ENCODE assay signal across 10 cellular contexts in genomic region chr19:8552810-8553209, GRCh38. TPM values are rescaled to one million over a fixed set of nuclear protein-coding genes. Genes with fewer than 3 reads are reported as not detected.
DNase-seq lines count a peak whose midpoint lies in the region; ATAC-seq lines count a peak whose summit lies in the region.
"Had no signal": no experiment of that assay in that cellular context is flagged by ENCODE, and none has a peak within 500 bp of the region (broad histone marks: within the 10 kb centered on the region; RNA-seq: fewer than 3 reads in every experiment).

No MANE protein-coding gene starts in this region.

- no peaks in the 10 kb centered on the region for H3K27me3 Mint-ChIP-seq in T-helper 2 cell treated with Interferon-gamma antibody and Interleukin-4, amounts not matched to agents 5 μg/mL and 100 μg/mL, for 36 hours (ENCODE audit: low read depth)
- H3K27me3 Mint-ChIP-seq in dendritic cell treated with granulocyte-macrophage colony-stimulating factor and Interleukin-4, amounts not matched to agents 40 ng/mL and 50 ng/mL, for 4 days, result no peaks in the 10 kb centered on the region

- peak; percentile 55 for ATAC-seq in sciatic nerve

- peaks cover 57% of the 10 kb centered on the region for H3K36me3 Mint-ChIP-seq in T-helper 2 cell treated with Interferon-gamma antibody and Interleukin-4, amounts not matched to agents 5 μg/mL and 100 μg/mL, for 36 hours (ENCODE audit: low read depth)
- peaks cover 95% of the 10 kb centered on the region for H3K36me3 Mint-ChIP-seq in dendritic cell treated with granulocyte-macrophage colony-stimulating factor and Interleukin-4, amounts not matched to agents 40 ng/mL and 50 ng/mL, for 4 days (ENCODE audit: low read depth)

- no peaks in the 10 kb centered on the region for H3K9me3 Mint-ChIP-seq in T-helper 2 cell treated with Interferon-gamma antibody and Interleukin-4, amounts not matched to agents 5 μg/mL and 100 μg/mL, for 36 hours
- H3K9me3 Mint-ChIP-seq in dendritic cell treated with granulocyte-macrophage colony-stimulating factor and Interleukin-4, amounts not matched to agents 40 ng/mL and 50 ng/mL, for 4 days, result no peaks in the 10 kb centered on the region

- peaks cover 8% of the 10 kb centered on the region for H3K4me1 Mint-ChIP-seq in T-helper 2 cell treated with Interferon-gamma antibody and Interleukin-4, amounts not matched to agents 5 μg/mL and 100 μg/mL, for 36 hours (ENCODE audit: low read depth)
- H3K4me1 Mint-ChIP-seq in dendritic cell treated with granulocyte-macrophage colony-stimulating factor and Interleukin-4, amounts not matched to agents 40 ng/mL and 50 ng/mL, for 4 days (ENCODE audit: low read depth), result peaks cover 45% of the 10 kb centered on the region

- DNase-seq in T-helper 2 cell treated with Interferon-gamma antibody and Interleukin-4, amounts not matched to agents 5 μg/mL and 100 μg/mL, for 36 hours (ENCODE audit: low spot score), result no peak
- DNase-seq in T-helper 2 cell, result no peak
- DNase-seq in NCI-H524 treated with DMSO at 0.1 percent for 48 hours (lab: John Stamatoyannopoulos, UW), result peak; percentile 11
- DNase-seq in sciatic nerve (ENCODE audit: low spot score), result no peak
- no peak for DNase-seq in NCI-H510A (lab: John Stamatoyannopoulos, UW)
- DNase-seq in activated effector memory CD4-positive, alpha-beta T cell treated with Interleukin-2 at 50 U/mL for 16 hours, result no peak
- no peak for DNase-seq in cardiac septum (ENCODE audit: low spot score)
- DNase-seq: C1 segment of cervical spinal cord; stimulated activated CD8-positive, alpha-beta memory T cell treated with anti-CD3 and anti-CD28 coated beads, Interleukin-4, amount 100 ng/mL, for 48 hours had no signal

- intact Hi-C loops in dendritic cell treated with granulocyte-macrophage colony-stimulating factor and Interleukin-4, amounts not matched to agents 40 ng/mL and 50 ng/mL, for 4 days (cut with micrococcal nuclease), result no loop called here
- intact Hi-C loops in sciatic nerve (cut with DNase I) (no loop called here), cardiac septum (cut with DNase I) (no loop called here)

- H3K27ac Mint-ChIP-seq in T-helper 2 cell treated with Interferon-gamma antibody and Interleukin-4, amounts not matched to agents 5 μg/mL and 100 μg/mL, for 36 hours, result peak overlapping the region; percentile 1
- H3K27ac Mint-ChIP-seq in dendritic cell treated with granulocyte-macrophage colony-stimulating factor and Interleukin-4, amounts not matched to agents 40 ng/mL and 50 ng/mL, for 4 days, result peak overlapping the region; percentile 7

- H3K4me3 Mint-ChIP-seq in T-helper 2 cell treated with Interferon-gamma antibody and Interleukin-4, amounts not matched to agents 5 μg/mL and 100 μg/mL, for 36 hours, result no peak overlapping the region
- no peak overlapping the region for H3K4me3 Mint-ChIP-seq in dendritic cell treated with granulocyte-macrophage colony-stimulating factor and Interleukin-4, amounts not matched to agents 40 ng/mL and 50 ng/mL, for 4 days

RNA-seq across cellular contexts. Expression of gene MYO1F, which starts 24.4 kb away (rescaled TPM):
- total RNA-seq in sciatic nerve (60.9 TPM), cardiac septum (9.0 TPM)

RNA-seq across cellular contexts. Expression of gene ZNF414, which starts 38.8 kb away (rescaled TPM):
- total RNA-seq in sciatic nerve, result 22.2 TPM
- 20.2 TPM for total RNA-seq in cardiac septum

RNA-seq across cellular contexts. Expression of gene PRAM1, which starts 50.4 kb away (rescaled TPM):
- total RNA-seq in sciatic nerve, result 8.8 TPM
- total RNA-seq in cardiac septum, result 0.62 TPM

RNA-seq across cellular contexts. Expression of gene ADAMTS10, which starts 57.7 kb away (rescaled TPM):
- total RNA-seq in sciatic nerve, result 60.1 TPM
- total RNA-seq in cardiac septum, result 15.0 TPM
